8 cellular contexts compared by ENCODE assay signal in the genomic region with DNA sequence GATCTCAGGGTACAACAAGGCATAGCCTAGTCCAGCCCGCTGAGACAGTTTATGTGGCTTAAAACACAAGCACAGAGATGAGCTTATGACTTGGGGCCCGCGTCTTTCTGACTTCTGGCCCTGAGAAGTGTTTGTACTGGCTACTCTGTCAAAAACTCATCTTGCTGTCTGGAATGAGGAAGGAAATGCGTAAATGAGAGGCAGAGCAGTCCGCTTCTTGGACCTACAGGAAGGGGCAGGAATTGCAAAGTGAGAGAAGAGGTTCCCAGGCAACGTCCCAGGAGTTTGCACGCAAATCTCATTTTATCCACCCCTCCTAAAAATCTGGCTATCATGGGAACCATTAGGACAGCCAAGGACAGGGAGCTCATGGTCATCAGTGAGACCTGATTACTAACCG. TPM values are rescaled to one million over a fixed set of nuclear protein-coding genes. Genes with fewer than 3 reads are reported as not detected.
A peak's percentile ranks its signal among the peaks of the same experiment; 100 is the strongest.
DNase-seq lines count a peak whose midpoint lies in the region; ATAC-seq and TF ChIP-seq lines count a peak whose summit lies in the region.

No MANE protein-coding gene starts in this region.

- peaks cover 43% of the 10 kb centered on the region for H4K20me1 ChIP-seq in osteoblast (ENCODE audit: insufficient read depth, low read length)

- H3K9me3 ChIP-seq in esophagus muscularis mucosa (no peaks in the 10 kb centered on the region), osteoblast (ENCODE audit: low read depth, low read length) (no peaks in the 10 kb centered on the region), MG63 (no peaks in the 10 kb centered on the region), BE2C (no peaks in the 10 kb centered on the region)

- peak overlapping the region; percentile 69 for H3K4me2 ChIP-seq in osteoblast (ENCODE audit: insufficient read depth, low read length)

- WGBS in esophagus muscularis mucosa: 40% methylated on average over 8 of the region's 8 CpGs

- TF ChIP-seq POLR2A in esophagus muscularis mucosa (IDR thresholded peaks at IDR 0.05; ENCODE audit: low read depth): peak; percentile 20

- H3K4me1 ChIP-seq in esophagus muscularis mucosa (peaks cover 91 to 100% (median 99%) of the 10 kb centered on the region in 4 donors), osteoblast (ENCODE audit: insufficient read depth, low read length) (peaks cover 62% of the 10 kb centered on the region), BE2C (no peaks in the 10 kb centered on the region; the same call in 1 of the 2 replicates)

- peaks cover 0 to 6% (median 0%) of the 10 kb centered on the region in 4 donors for H3K36me3 ChIP-seq in esophagus muscularis mucosa
- H3K36me3 ChIP-seq in osteoblast (ENCODE audit: insufficient read depth, low read length): peaks cover 10% of the 10 kb centered on the region
- H3K36me3 ChIP-seq in MG63: peaks cover 36% of the 10 kb centered on the region
- H3K36me3 ChIP-seq in BE2C: no peaks in the 10 kb centered on the region

- TF ChIP-seq CTCF in esophagus muscularis mucosa (IDR thresholded peaks at IDR 0.05) (peak in 2 of 3 experiments; percentile 18 to 32), osteoblast (IDR thresholded peaks at IDR 0.05; ENCODE audit: extremely low read depth, low read depth, low read length) (peak; percentile 30), BE2C (IDR thresholded peaks at IDR 0.05; ENCODE audit: low read depth, low read length) (no peak)

- no peak for TF ChIP-seq EP300 in esophagus muscularis mucosa (IDR thresholded peaks at IDR 0.05)

- H3K4me3 ChIP-seq in esophagus muscularis mucosa: no peak overlapping the region
- H3K4me3 ChIP-seq in osteoblast (ENCODE audit: insufficient read depth, low read length): no peak overlapping the region
- no peak overlapping the region for H3K4me3 ChIP-seq in MG63
- no peak overlapping the region for H3K4me3 ChIP-seq in BE2C (ENCODE audit: low read depth, low read length)

- intact Hi-C loops in esophagus muscularis mucosa (cut with DNase I): no loop called here

- no peaks in the 10 kb centered on the region for H3K27me3 ChIP-seq in esophagus muscularis mucosa
- no peaks in the 10 kb centered on the region for H3K27me3 ChIP-seq in osteoblast (ENCODE audit: insufficient read depth, low read length)
- no peaks in the 10 kb centered on the region for H3K27me3 ChIP-seq in MG63
- no peaks in the 10 kb centered on the region for H3K27me3 ChIP-seq in BE2C

- H3K27ac ChIP-seq in esophagus muscularis mucosa (replicated peaks in 1 of 4) (peak overlapping the region; percentile 96 to 100 (median 98)), osteoblast (ENCODE audit: low read depth, low read length) (peak overlapping the region; percentile 97)

- no peak for ATAC-seq in HG03175 (IDR thresholded peaks at IDR 0.05; ENCODE audit: unreplicated experiment)

- DNase-seq in AML-193 (lab: John Stamatoyannopoulos, UW): peak; percentile 73 to 79
- DNase-seq in NOMO-1 treated with dmso at 0.1 percent for 144 hours (lab: John Stamatoyannopoulos, UW; ENCODE audit: unreplicated experiment): peak; percentile 9
- DNase-seq in esophagus muscularis mucosa (ENCODE audit: extremely low spot score): no peak
- peak; percentile 94 for DNase-seq in osteoblast (ENCODE audit: insufficient read length, low spot score, missing footprints)
- no peak for DNase-seq in MG63
- DNase-seq in BE2C: no peak
- DNase-seq in NCI-H187 (lab: John Stamatoyannopoulos, UW): no peak

- peaks cover 92% of the 10 kb centered on the region for H3K79me2 ChIP-seq in osteoblast (ENCODE audit: insufficient read depth, low read length)

- H2AFZ ChIP-seq in osteoblast (ENCODE audit: low read length): no peak overlapping the region

RNA-seq across cellular contexts. Expression of a gene that starts 5.5 kb away (rescaled TPM):
- total RNA-seq in esophagus muscularis mucosa: 100 to 1,000 TPM; 126 to 213 (median 166) TPM
- total RNA-seq in osteoblast: 112 and 113 TPM in 2 replicates
- total RNA-seq in MG63 (2014; rRNA removed; shearing (Covaris generic); ENCODE audit: low replicate concordance): 106 and 198 TPM in 2 replicates
- polyA plus RNA-seq in BE2C (2012; ENCODE audit: insufficient read depth, insufficient read length, low read depth): 26.7 TPM

Comparison
In these comparisons a context has a peak if more than half of its experiments do, and no peak if none do; other contexts are left out.
1. DNase-seq: peak in AML-193 (2 of 2), NOMO-1 treated with dmso at 0.1 percent for 144 hours (single experiment) and osteoblast (single experiment); none in esophagus muscularis mucosa (single experiment), MG63 (single experiment), BE2C (single experiment) and NCI-H187 (0 of 2).